38 cellular contexts compared by ENCODE assay signal in genomic region chr20:43058077-43058476, GRCh38.
"Had no signal": no experiment of that assay in that cellular context is flagged by ENCODE, and none has a peak within 500 bp of the region (broad histone marks: within the 10 kb centered on the region; RNA-seq: fewer than 3 reads in every experiment).

No MANE protein-coding gene starts in this region.

- H3K4me3 ChIP-seq: ascending aorta, cardiac muscle cell had no signal

- ATAC-seq: activated CD8-positive, alpha-beta T cell treated with anti-CD3 and anti-CD28 coated beads for 36 hours; activated naive CD8-positive, alpha-beta T cell treated with anti-CD3 and anti-CD28 coated beads, Interleukin-2, amount 50 U/mL, for 24 hours; activated T-cell treated with anti-CD3 and anti-CD28 coated beads, Interleukin-2, amount 50 U/mL, for 4 hours; activated T-cell treated with anti-CD3 and anti-CD28 coated beads, Interleukin-2, amount 50 U/mL, for 72 hours had no signal

- H3K36me3 Mint-ChIP-seq: activated CD4-positive, alpha-beta memory T cell treated with anti-CD3 and anti-CD28 coated beads for 36 hours; activated naive CD4-positive, alpha-beta T cell treated with anti-CD3 and anti-CD28 coated beads, Interleukin-2, amount 10 ng/mL, durations not matched to agents 7 days and 5 days; activated naive CD4-positive, alpha-beta T cell treated with anti-CD3 and anti-CD28 coated beads, Interleukin-2, amount 50 U/mL, for 24 hours; activated naive CD8-positive, alpha-beta T cell; activated naive CD8-positive, alpha-beta T cell treated with anti-CD3 and anti-CD28 coated beads, Interleukin-2, amount 10 ng/mL, durations not matched to agents 7 days and 5 days; brain had no signal

- H3K4me3 Mint-ChIP-seq: activated B cell treated with CpG ODN at 0.5 μM for 24 hours; activated CD4-positive, alpha-beta memory T cell treated with anti-CD3 and anti-CD28 coated beads for 36 hours; activated CD4-positive, alpha-beta T cell treated with anti-CD3 and anti-CD28 coated beads, Interleukin-2, amount 10 ng/mL, durations not matched to agents 24 days and 14 days; activated CD8-positive, alpha-beta T cell treated with anti-CD3 and anti-CD28 coated beads for 36 hours; activated naive CD4-positive, alpha-beta T cell treated with anti-CD3 and anti-CD28 coated beads, Interleukin-2, amount 10 ng/mL, durations not matched to agents 7 days and 5 days; activated naive CD4-positive, alpha-beta T cell treated with anti-CD3 and anti-CD28 coated beads, Interleukin-2, amount 50 U/mL, for 24 hours; activated naive CD8-positive, alpha-beta T cell; activated naive CD8-positive, alpha-beta T cell treated with anti-CD3 and anti-CD28 coated beads, Interleukin-2, amount 10 ng/mL, durations not matched to agents 7 days and 5 days; activated naive CD8-positive, alpha-beta T cell treated with anti-CD3 and anti-CD28 coated beads, Interleukin-2, amount 50 U/mL, for 24 hours; activated T-cell treated with anti-CD3 and anti-CD28 coated beads, Interleukin-2, amount 50 U/mL, for 4 hours; activated T-cell treated with anti-CD3 and anti-CD28 coated beads, Interleukin-2, amount 50 U/mL, for 72 hours; brain; central memory CD8-positive, alpha-beta T cell; T-helper 1 cell treated with Interleukin-12 subunit alpha and Interleukin-12 subunit beta and Interleukin-4 antibody, amounts not matched to agents 30 μg/mL and 1 μg/mL, for 36 hours; T-helper 2 cell treated with Interferon-gamma antibody and Interleukin-4, amounts not matched to agents 5 μg/mL and 100 μg/mL, for 36 hours had no signal

- H3K27ac Mint-ChIP-seq: activated B cell treated with CpG ODN at 0.5 μM for 24 hours; activated CD4-positive, alpha-beta memory T cell treated with anti-CD3 and anti-CD28 coated beads for 36 hours; activated CD4-positive, alpha-beta T cell treated with anti-CD3 and anti-CD28 coated beads, Interleukin-2, amount 10 ng/mL, durations not matched to agents 24 days and 14 days; activated CD8-positive, alpha-beta T cell treated with anti-CD3 and anti-CD28 coated beads for 36 hours; activated naive CD4-positive, alpha-beta T cell treated with anti-CD3 and anti-CD28 coated beads, Interleukin-2, amount 10 ng/mL, durations not matched to agents 7 days and 5 days; activated naive CD4-positive, alpha-beta T cell treated with anti-CD3 and anti-CD28 coated beads, Interleukin-2, amount 50 U/mL, for 24 hours; activated naive CD8-positive, alpha-beta T cell; activated naive CD8-positive, alpha-beta T cell treated with anti-CD3 and anti-CD28 coated beads, Interleukin-2, amount 10 ng/mL, durations not matched to agents 7 days and 5 days; activated naive CD8-positive, alpha-beta T cell treated with anti-CD3 and anti-CD28 coated beads, Interleukin-2, amount 50 U/mL, for 24 hours; activated T-cell treated with anti-CD3 and anti-CD28 coated beads, Interleukin-2, amount 50 U/mL, for 72 hours; activated T-helper 2 cell treated with anti-CD3 and anti-CD28 coated beads, Interferon-gamma antibody, Interleukin-2, Interleukin-4, amounts not matched to agents 10 μg/mL and 5 μg/mL and 100 μg/mL, durations not matched to agents 14 hours and 24 hours and 36 hours; brain; T-helper 1 cell treated with Interleukin-12 subunit alpha and Interleukin-12 subunit beta and Interleukin-4 antibody, amounts not matched to agents 30 μg/mL and 1 μg/mL, for 36 hours; T-helper 2 cell treated with Interferon-gamma antibody and Interleukin-4, amounts not matched to agents 5 μg/mL and 100 μg/mL, for 36 hours had no signal

- H3K27ac ChIP-seq: ascending aorta, cardiac muscle cell, VCaP had no signal

- FAIRE-seq: bronchial epithelial cell, TTC549 had no signal

- H3K27me3 Mint-ChIP-seq: activated B cell treated with CpG ODN at 0.5 μM for 24 hours; activated CD4-positive, alpha-beta memory T cell treated with anti-CD3 and anti-CD28 coated beads for 36 hours; activated CD4-positive, alpha-beta T cell treated with anti-CD3 and anti-CD28 coated beads, Interleukin-2, amount 10 ng/mL, durations not matched to agents 24 days and 14 days; activated naive CD4-positive, alpha-beta T cell treated with anti-CD3 and anti-CD28 coated beads, Interleukin-2, amount 10 ng/mL, durations not matched to agents 7 days and 5 days; activated naive CD8-positive, alpha-beta T cell treated with anti-CD3 and anti-CD28 coated beads, Interleukin-2, amount 10 ng/mL, durations not matched to agents 7 days and 5 days; central memory CD8-positive, alpha-beta T cell had no signal

- H3K36me3 ChIP-seq: ascending aorta, cardiac muscle cell had no signal

- H3K4me1 ChIP-seq: ascending aorta had no signal

- H3K27me3 ChIP-seq: ascending aorta, cardiac muscle cell had no signal

- H3K9me3 ChIP-seq: ascending aorta had no signal

- DNase-seq: activated B cell treated with CpG ODN at 0.5 μM for 24 hours; activated CD4-positive, alpha-beta memory T cell treated with anti-CD3 and anti-CD28 coated beads for 36 hours; activated CD4-positive, alpha-beta T cell treated with anti-CD3 and anti-CD28 coated beads for 4 hours; activated CD4-positive, alpha-beta T cell treated with anti-CD3 and anti-CD28 coated beads, Interleukin-2, amount 10 ng/mL, durations not matched to agents 24 days and 14 days; activated CD4-positive, alpha-beta T cell treated with anti-CD3 and anti-CD28 coated beads, Interleukin-2, amount 50 U/mL, for 1 hour; activated CD4-positive, alpha-beta T cell treated with anti-CD3 and anti-CD28 coated beads, Interleukin-2, amount 50 U/mL, for 4 hours; activated CD4-positive, CD25-positive, alpha-beta regulatory T cell treated with anti-CD3 and anti-CD28 coated beads, Interleukin-2, amount 50 U/mL, for 72 hours; activated CD8-positive, alpha-beta memory T cell treated with anti-CD3 and anti-CD28 coated beads, Interleukin-2, amount 50 U/mL, for 4 hours; activated CD8-positive, alpha-beta T cell treated with anti-CD3 and anti-CD28 coated beads for 36 hours; activated effector memory CD4-positive, alpha-beta T cell treated with Interleukin-2 at 50 U/mL for 16 hours; activated gamma-delta T cell; activated naive CD4-positive, alpha-beta T cell treated with anti-CD3 and anti-CD28 coated beads, Interleukin-2, amount 10 ng/mL, durations not matched to agents 7 days and 5 days; activated naive CD4-positive, alpha-beta T cell treated with Interleukin-2 at 50 U/mL for 16 hours; activated naive CD8-positive, alpha-beta T cell treated with anti-CD3 and anti-CD28 coated beads, Interleukin-2, amount 10 ng/mL, durations not matched to agents 7 days and 5 days; activated naive CD8-positive, alpha-beta T cell treated with anti-CD3 and anti-CD28 coated beads, Interleukin-2, amount 50 U/mL, for 24 hours; activated T-cell treated with anti-CD3 and anti-CD28 coated beads for 4 hours; activated T-cell treated with anti-CD3 and anti-CD28 coated beads, Interleukin-2, amount 50 U/mL, for 1 hour; activated T-cell treated with anti-CD3 and anti-CD28 coated beads, Interleukin-2, amount 50 U/mL, for 4 hours; activated T-cell treated with anti-CD3 and anti-CD28 coated beads, Interleukin-2, amount 50 U/mL, for 72 hours; amygdala; anterior cingulate cortex; caudate nucleus; cerebellar nuclear complex; T-helper 1 cell; T-helper 2 cell; T-helper 9 cell had no signal

- H3K4me1 Mint-ChIP-seq: activated B cell treated with CpG ODN at 0.5 μM for 24 hours; activated CD4-positive, alpha-beta T cell treated with anti-CD3 and anti-CD28 coated beads, Interleukin-2, amount 10 ng/mL, durations not matched to agents 24 days and 14 days; activated naive CD4-positive, alpha-beta T cell treated with anti-CD3 and anti-CD28 coated beads, Interleukin-2, amount 10 ng/mL, durations not matched to agents 7 days and 5 days; activated naive CD4-positive, alpha-beta T cell treated with anti-CD3 and anti-CD28 coated beads, Interleukin-2, amount 50 U/mL, for 24 hours; activated naive CD8-positive, alpha-beta T cell treated with anti-CD3 and anti-CD28 coated beads, Interleukin-2, amount 10 ng/mL, durations not matched to agents 7 days and 5 days; activated naive CD8-positive, alpha-beta T cell treated with anti-CD3 and anti-CD28 coated beads, Interleukin-2, amount 50 U/mL, for 24 hours; brain; central memory CD8-positive, alpha-beta T cell had no signal

- H3K9me3 Mint-ChIP-seq: activated B cell treated with CpG ODN at 0.5 μM for 24 hours; activated CD4-positive, alpha-beta memory T cell treated with anti-CD3 and anti-CD28 coated beads for 36 hours; activated CD4-positive, alpha-beta T cell treated with anti-CD3 and anti-CD28 coated beads, Interleukin-2, amount 10 ng/mL, durations not matched to agents 24 days and 14 days; activated CD8-positive, alpha-beta T cell treated with anti-CD3 and anti-CD28 coated beads for 36 hours; activated naive CD4-positive, alpha-beta T cell treated with anti-CD3 and anti-CD28 coated beads, Interleukin-2, amount 10 ng/mL, durations not matched to agents 7 days and 5 days; activated naive CD8-positive, alpha-beta T cell treated with anti-CD3 and anti-CD28 coated beads, Interleukin-2, amount 10 ng/mL, durations not matched to agents 7 days and 5 days; activated naive CD8-positive, alpha-beta T cell treated with anti-CD3 and anti-CD28 coated beads, Interleukin-2, amount 50 U/mL, for 24 hours; activated T-cell treated with anti-CD3 and anti-CD28 coated beads, Interleukin-2, amount 50 U/mL, for 4 hours; activated T-cell treated with anti-CD3 and anti-CD28 coated beads, Interleukin-2, amount 50 U/mL, for 72 hours; activated T-helper 2 cell treated with anti-CD3 and anti-CD28 coated beads, Interferon-gamma antibody, Interleukin-2, Interleukin-4, amounts not matched to agents 10 μg/mL and 5 μg/mL and 100 μg/mL, durations not matched to agents 14 hours and 24 hours and 36 hours; T-helper 1 cell treated with Interleukin-12 subunit alpha and Interleukin-12 subunit beta and Interleukin-4 antibody, amounts not matched to agents 30 μg/mL and 1 μg/mL, for 36 hours; T-helper 2 cell treated with Interferon-gamma antibody and Interleukin-4, amounts not matched to agents 5 μg/mL and 100 μg/mL, for 36 hours had no signal
